ENCODE assay signal across 8 cellular contexts in the genomic region with DNA sequence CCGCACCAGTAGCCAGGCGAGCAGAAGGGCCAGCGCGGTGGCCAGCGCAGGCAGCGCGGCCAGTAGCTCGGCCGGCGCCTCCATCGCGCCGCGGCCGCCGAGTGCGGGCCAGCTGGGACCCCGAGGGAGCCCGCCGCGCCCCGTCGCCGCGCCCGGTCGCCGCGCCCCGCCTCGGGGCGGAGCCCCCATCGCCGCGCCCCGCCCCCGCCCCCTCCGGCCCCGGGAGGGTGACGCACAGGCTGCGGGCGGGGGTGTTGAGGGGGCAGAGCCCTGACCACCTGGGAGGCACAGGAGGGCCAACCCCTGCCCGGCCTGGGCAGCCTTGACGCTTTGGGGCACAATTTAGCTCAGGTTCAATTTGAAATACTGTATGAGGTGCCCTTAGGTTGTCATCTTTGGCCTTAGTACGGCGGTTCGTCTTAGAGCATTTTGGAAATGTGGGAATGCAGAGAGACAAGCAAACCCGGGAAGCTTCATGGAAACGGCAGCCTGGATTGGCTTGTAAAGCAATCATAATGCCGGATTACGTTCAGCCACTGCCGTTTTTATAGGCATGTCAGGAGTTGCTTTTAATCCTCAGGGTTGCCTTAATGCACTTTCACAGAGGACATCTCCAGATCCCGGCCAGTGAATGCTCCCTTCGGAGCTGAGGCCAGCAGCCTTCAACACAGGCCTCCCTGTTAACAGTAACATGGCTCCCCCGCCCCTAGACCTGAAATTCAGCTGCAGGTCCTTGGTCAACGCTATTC. TPM values are rescaled to one million over a fixed set of nuclear protein-coding genes. Genes with fewer than 3 reads are reported as not detected.
A peak's percentile ranks its signal among the peaks of the same experiment; 100 is the strongest.
DNase-seq lines count a peak whose midpoint lies in the region; ATAC-seq and TF ChIP-seq lines count a peak whose summit lies in the region.

A gene with protein sequence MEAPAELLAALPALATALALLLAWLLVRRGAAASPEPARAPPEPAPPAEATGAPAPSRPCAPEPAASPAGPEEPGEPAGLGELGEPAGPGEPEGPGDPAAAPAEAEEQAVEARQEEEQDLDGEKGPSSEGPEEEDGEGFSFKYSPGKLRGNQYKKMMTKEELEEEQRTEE (minus strand): TSS at position 103 of the 749 bp plus-strand sequence. CDS start 19 bp downstream, at position 84.

- TF ChIP-seq CTCF in GM10248 (IDR thresholded peaks at IDR 0.05; ENCODE audit: control extremely low read depth, extremely low read depth, low read depth, missing control alignments) (no peak), colonic mucosa (IDR thresholded peaks at IDR 0.05) (no peak)

- no peaks in the 10 kb centered on the region for H3K9me3 ChIP-seq in colonic mucosa

- H3K27ac ChIP-seq in colonic mucosa = peak within 1 kb of the TSS; percentile 74

- peak within 1 kb of the TSS; percentile 66 for H3K9ac ChIP-seq in colonic mucosa (ENCODE audit: low read depth in 2 of 2, low read length in 2 of 2)

- CTCF ChIA-PET in GM10248 (lab: Yijun Ruan, JAX) = no interaction called here

- POLR2A ChIA-PET in GM10248 (lab: Yijun Ruan, JAX) = no interaction called here

- intact Hi-C loops in colonic mucosa (cut with DNase I) = loop anchor here (10.0 kb wide), 1 partner anchor 156 kb away; no protein-coding TSS in a partner anchor

- peak; percentile 77 for DNase-seq in GM10248 (ENCODE audit: extremely low spot score)
- peak; percentile 14 for DNase-seq in MV-4-11 (lab: John Stamatoyannopoulos, UW)
- peak; percentile 54 to 59 for DNase-seq in activated CD4-positive, alpha-beta T cell treated with anti-CD3 and anti-CD28 coated beads for 4 hours
- peak; percentile 81 for DNase-seq in colonic mucosa
- DNase-seq in kidney tubule cell (ENCODE audit: low spot score) = peak; percentile 77
- peak; percentile 23 to 45 for DNase-seq in stimulated activated CD4-positive, alpha-beta T cell treated with anti-CD3 and anti-CD28 coated beads, Interleukin-15, amount 100 ng/mL, for 1 hour (ENCODE audit: low read depth in 1 of 2, low spot score in 1 of 2)

- H3K4me1 ChIP-seq in colonic mucosa = peaks cover 6% of the 10 kb centered on the region

- H3K4me3 ChIP-seq in colonic mucosa = peak within 1 kb of the TSS; percentile 53

- no peaks in the 10 kb centered on the region for H3K27me3 ChIP-seq in colonic mucosa

- ATAC-seq in GM19467 (IDR thresholded peaks at IDR 0.05; ENCODE audit: unreplicated experiment) = no peak
- ATAC-seq in GM21576 (IDR thresholded peaks at IDR 0.05; ENCODE audit: unreplicated experiment) = no peak

- peaks cover under 1% of the 10 kb centered on the region for H3K36me3 ChIP-seq in colonic mucosa

RNA-seq across cellular contexts. Expression of the gene that starts here (rescaled TPM):
- total RNA-seq in colonic mucosa = 10 to 100 TPM; 20.3 to 39.3 TPM

Comparison
In these comparisons a context has a peak if more than half of its experiments do, and no peak if none do; other contexts are left out.
1. DNase-seq: peak in every context shown above with its lines; median percentile 81 in colonic mucosa; 77 in GM10248; 77 in kidney tubule cell; 56 in activated CD4-positive, alpha-beta T cell treated with anti-CD3 and anti-CD28 coated beads for 4 hours; 34 in stimulated activated CD4-positive, alpha-beta T cell treated with anti-CD3 and anti-CD28 coated beads, Interleukin-15, amount 100 ng/mL, for 1 hour; 14 in MV-4-11.